ENCODE assay signal across 2 cellular contexts in the genomic region with DNA sequence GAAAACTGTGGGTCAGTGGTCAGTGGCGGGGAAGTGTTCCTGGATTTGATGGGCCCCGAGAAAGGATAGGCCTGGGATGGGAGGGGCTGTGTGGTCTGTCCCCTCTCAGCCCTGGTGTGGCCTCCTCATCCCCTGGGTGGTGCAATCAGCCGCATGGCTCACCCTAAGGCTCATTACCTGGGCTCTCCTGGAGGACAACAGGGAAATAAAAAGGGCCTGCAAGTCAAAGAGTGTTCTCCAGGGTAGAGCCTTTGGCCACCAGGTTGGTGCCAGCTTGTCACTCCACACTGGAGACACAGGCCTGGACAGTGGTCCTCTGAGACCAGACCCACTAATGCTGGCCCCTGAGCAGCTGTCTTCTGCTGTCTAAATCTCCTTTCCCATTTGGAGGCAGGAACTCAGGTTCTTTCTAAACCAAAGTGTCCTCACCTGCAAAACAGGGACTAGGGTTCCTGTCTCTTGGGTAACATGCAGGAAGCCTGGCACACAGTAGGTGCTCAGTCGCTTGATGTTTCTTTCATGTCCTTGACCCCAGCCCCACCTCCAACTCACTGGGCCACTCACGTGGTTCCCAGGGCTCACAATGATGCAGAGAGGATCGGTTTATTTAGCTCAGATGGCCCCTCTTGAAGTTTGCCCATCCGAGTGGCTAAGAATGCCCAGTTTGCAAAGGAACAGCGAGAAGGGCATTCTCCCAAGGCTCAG.
A peak's percentile ranks its signal among the peaks of the same experiment; 100 is the strongest.
TF ChIP-seq lines count a peak whose summit lies in the region.

No MANE protein-coding gene starts in this region.

TF ChIP-seq in HepG2, 621 proteins besides CTCF, POLR2A, EP300 and RAD21:
- 0 out of 2 replicates have a peak, but pooled peaks have one; percentile 2 for TF ChIP-seq ZNF607 (CRISPR knock-in tag; IDR thresholded peaks at IDR 0.05; ENCODE audit: borderline replicate concordance)
- TF ChIP-seq ZKSCAN1 (IDR thresholded peaks at IDR 0.05; ENCODE audit: low read length): peak; percentile 47; the same call in 1 of the 2 replicates
- TF ChIP-seq GATAD1 (CRISPR knock-in tag; IDR thresholded peaks at IDR 0.05): no peak

TF ChIP-seq in K562, 482 proteins besides CTCF, POLR2A, EP300 and RAD21:
- TF ChIP-seq XRCC4 (IDR thresholded peaks at IDR 0.05; ENCODE audit: extremely low read depth, insufficient read depth, insufficient read length) (no peak), ZKSCAN1 (IDR thresholded peaks at IDR 0.05; ENCODE audit: low read depth, low read length) (peak; percentile 65)
